ENCODE assay signal across 11 cellular contexts in genomic region chr2:212249451-212249850, GRCh38.
DNase-seq lines count a peak whose midpoint lies in the region; ATAC-seq and TF ChIP-seq lines count a peak whose summit lies in the region.
"Had no signal": no experiment of that assay in that cellular context is flagged by ENCODE, and none has a peak within 500 bp of the region (broad histone marks: within the 10 kb centered on the region; RNA-seq: fewer than 3 reads in every experiment).

No MANE protein-coding gene starts in this region.

- H3K27ac ChIP-seq in IMR-90 (ENCODE audit: insufficient read depth, low read length) (no peak overlapping the region), mammary epithelial cell (ENCODE audit: insufficient read depth, low read depth, low read length) (no peak overlapping the region), mesendoderm (ENCODE audit: low read depth, low read length) (no peak overlapping the region), lower lobe of right lung (no peak overlapping the region)

- TF ChIP-seq RAD21 in IMR-90 (IDR thresholded peaks at IDR 0.05; ENCODE audit: low read length): peak; percentile 66

- H4K8ac ChIP-seq in IMR-90 (ENCODE audit: low read depth in 2 of 2, low read length in 2 of 2): no peak overlapping the region
- no peak overlapping the region for H4K8ac ChIP-seq in mesendoderm (ENCODE audit: low read depth, low read length)

- H2AFZ ChIP-seq in IMR-90 (replicated peaks; ENCODE audit: low read length, poor library complexity) (no peak overlapping the region), mammary epithelial cell (ENCODE audit: low read depth, low read length) (no peak overlapping the region)

- intact Hi-C loops in IMR-90 (cut with micrococcal nuclease) (loop anchor here (1.0 to 5.0 kb wide), 3 partner anchors 242 to 504 kb away; no protein-coding TSS in a partner anchor), mammary epithelial cell (cut with micrococcal nuclease) (loop anchor here (1.0 to 5.0 kb wide), 4 partner anchors 101 to 505 kb away; no protein-coding TSS in a partner anchor), lower lobe of right lung (cut with DNase I) (no loop called here)

- H3K4me1 ChIP-seq in IMR-90 (ENCODE audit: control insufficient read depth, insufficient read depth, low read length) (no peaks in the 10 kb centered on the region), mammary epithelial cell (ENCODE audit: insufficient read depth, low read length) (no peaks in the 10 kb centered on the region), mesendoderm (ENCODE audit: control insufficient read depth, low read depth, low read length) (no peaks in the 10 kb centered on the region), lower lobe of right lung (no peaks in the 10 kb centered on the region)

- no peak overlapping the region for H4K5ac ChIP-seq in IMR-90 (ENCODE audit: low read depth, low read length)
- no peak overlapping the region for H4K5ac ChIP-seq in mesendoderm (ENCODE audit: low read length)

- TF ChIP-seq POLR2A in IMR-90 (IDR thresholded peaks at IDR 0.05; ENCODE audit: low read depth, low read length): no peak

- no peak overlapping the region for H2BK5ac ChIP-seq in IMR-90 (ENCODE audit: low read depth, low read length, poor library complexity, severe bottlenecking)
- no peak overlapping the region for H2BK5ac ChIP-seq in mesendoderm (ENCODE audit: low read length)

- CTCF ChIA-PET in IMR-90 (lab: Yijun Ruan, JAX): interaction anchor here (1.2 to 1.5 kb wide), 3 partner anchors 13 to 370 kb away, joined by 3 to 5 read pairs (median 4); no protein-coding TSS in a partner anchor
- CTCF ChIA-PET in mammary epithelial cell (lab: Charles Lee; ENCODE audit: low non-redundant PET): interaction anchor here (0.6 to 0.8 kb wide), 4 partner anchors 95 to 571 kb away, joined by 3 to 4 read pairs (median 4); no protein-coding TSS in a partner anchor

- no peaks in the 10 kb centered on the region for H4K20me1 ChIP-seq in IMR-90 (ENCODE audit: insufficient read depth, low read length)
- H4K20me1 ChIP-seq in mammary epithelial cell (ENCODE audit: insufficient read depth, low read length): no peaks in the 10 kb centered on the region

- no peaks in the 10 kb centered on the region for H3K79me2 ChIP-seq in mammary epithelial cell (ENCODE audit: insufficient read depth, low read length)
- no peaks in the 10 kb centered on the region for H3K79me2 ChIP-seq in mesendoderm (ENCODE audit: control insufficient read depth, insufficient read depth, low read length)

- DNase-seq in DMS53 (lab: John Stamatoyannopoulos, UW): peak; percentile 20
- peak; percentile 39 for DNase-seq in IMR-90
- DNase-seq in mammary epithelial cell: no peak
- DNase-seq in mesendoderm: peak; percentile 18
- DNase-seq in mucosa of gallbladder (ENCODE audit: low spot score): no peak
- no peak for DNase-seq in lower lobe of right lung
- DNase-seq in activated naive CD4-positive, alpha-beta T cell treated with anti-CD3 and anti-CD28 coated beads, Interleukin-2, amount 50 U/mL, for 16 hours: no peak
- DNase-seq: aorta, hypothalamus, Karpas-422 had no signal

- H3K23ac ChIP-seq in IMR-90 (ENCODE audit: low read depth, low read length) (no peak overlapping the region), mesendoderm (ENCODE audit: low read length) (no peak overlapping the region)

- no peak overlapping the region for H2BK20ac ChIP-seq in IMR-90 (ENCODE audit: low read depth, low read length)

- no CpG with 5 or more reads among the region's 2 CpGs for WGBS in IMR-90 (ENCODE audit: extremely low coverage in 2 of 2, insufficient read length in 1 of 2), 2 experiments
- 19% methylated on average over 2 of the region's 2 CpGs for WGBS in mammary epithelial cell (ENCODE audit: low coverage, missing lambda C conversion rate)
- no CpG with 5 or more reads among the region's 2 CpGs for WGBS in mesendoderm (ENCODE audit: extremely low coverage, insufficient coverage, low lambda C conversion rate)

- H3K4me3 ChIP-seq in IMR-90 (ENCODE audit: insufficient read depth, low read depth, low read length) (no peak overlapping the region), mammary epithelial cell (replicated peaks in 1 of 3; ENCODE audit: insufficient read depth in 1 of 3, low read depth in 2 of 3, low read length in 3 of 3) (no peak overlapping the region), mesendoderm (ENCODE audit: low read length) (no peak overlapping the region), lower lobe of right lung (no peak overlapping the region)

- POLR2A ChIA-PET in IMR-90 (lab: Charles Lee; ENCODE audit: unreplicated experiment): no interaction called here

- ATAC-seq in IMR-90 (ENCODE audit: low read depth) (no peak), lower lobe of right lung (no peak), HG02870 (IDR thresholded peaks at IDR 0.05; ENCODE audit: unreplicated experiment) (no peak)

- H3K9ac ChIP-seq in IMR-90 (ENCODE audit: low read depth, low read length) (no peak overlapping the region), mammary epithelial cell (ENCODE audit: insufficient read depth, low read length) (no peak overlapping the region), mesendoderm (ENCODE audit: low read length) (no peak overlapping the region)

- no TSS peak for BruUV-seq in IMR-90 (replicated peaks; lab: Mats Ljungman, UMichigan)
- BruUV-seq in mammary epithelial cell (replicated peaks; lab: Mats Ljungman, UMichigan): no TSS peak

- H2AK5ac ChIP-seq in IMR-90 (ENCODE audit: low read depth, low read length) (no peak overlapping the region), mesendoderm (ENCODE audit: low read length) (no peak overlapping the region)

- H4K91ac ChIP-seq in IMR-90 (ENCODE audit: insufficient read depth, low read depth, low read length): no peak overlapping the region

- H3K9me1 ChIP-seq in IMR-90 (ENCODE audit: insufficient read depth, low read length): no peaks in the 10 kb centered on the region

- H3K56ac ChIP-seq in IMR-90 (ENCODE audit: extremely low read depth, insufficient read depth, low read length): no peak overlapping the region
- H3K56ac ChIP-seq in mesendoderm (ENCODE audit: low read length): no peak overlapping the region

- H3K79me1 ChIP-seq in IMR-90 (ENCODE audit: low read depth in 1 of 2, low read length in 2 of 2) (no peaks in the 10 kb centered on the region), mesendoderm (ENCODE audit: low read length) (no peaks in the 10 kb centered on the region)

- no peak overlapping the region for H3K18ac ChIP-seq in IMR-90 (ENCODE audit: low read depth, low read length)
- no peak overlapping the region for H3K18ac ChIP-seq in mesendoderm (ENCODE audit: low read length)

- H3K4ac ChIP-seq in IMR-90 (ENCODE audit: low read depth, low read length) (no peak overlapping the region), mesendoderm (ENCODE audit: low read depth, low read length) (no peak overlapping the region)

- H3K4me2 ChIP-seq in IMR-90 (ENCODE audit: low read depth, low read length) (no peak overlapping the region), mammary epithelial cell (ENCODE audit: insufficient read depth, low read depth, low read length) (no peak overlapping the region), mesendoderm (ENCODE audit: low read length) (no peak overlapping the region)

- TF ChIP-seq CTCF in IMR-90 (conservative IDR thresholded peaks at IDR 0.05; ENCODE audit: low read depth, low read length): peak; percentile 60
- TF ChIP-seq CTCF in mammary epithelial cell (conservative IDR thresholded peaks at IDR 0.05 in 1 of 2, IDR thresholded peaks at IDR 0.05 in 1 of 2; ENCODE audit: extremely low read depth in 1 of 2, insufficient read depth in 1 of 2, low read depth in 1 of 2, low read length in 2 of 2): peak; percentile 14 to 54
- no peak for TF ChIP-seq CTCF in lower lobe of right lung (IDR thresholded peaks at IDR 0.05)

- dilution Hi-C loops in IMR-90 (cut with HindIII; ENCODE audit: low sequenced_read_pairs, unreplicated experiment) (no loop called here), mammary epithelial cell (cut with HindIII; ENCODE audit: low sequenced_read_pairs) (no loop called here)

- in situ Hi-C loops in IMR-90 (cut with MboI; ENCODE audit: low sequenced_read_pairs) (no loop called here), mammary epithelial cell (cut with MboI; ENCODE audit: low sequenced_read_pairs in 2 of 2) (no loop called here)

- no peaks in the 10 kb centered on the region for H3K9me3 ChIP-seq in IMR-90 (ENCODE audit: control insufficient read depth, insufficient read depth, low read length)
- H3K9me3 ChIP-seq in mammary epithelial cell (replicated peaks; ENCODE audit: insufficient read depth, low read length): no peaks in the 10 kb centered on the region
- H3K9me3 ChIP-seq in lower lobe of right lung: no peaks in the 10 kb centered on the region

- H3K14ac ChIP-seq in IMR-90 (replicated peaks; ENCODE audit: low read depth, low read length): no peak overlapping the region

- H2AK9ac ChIP-seq in IMR-90 (replicated peaks; ENCODE audit: low read depth, low read length, poor library complexity): no peak overlapping the region

- H2BK15ac ChIP-seq in IMR-90 (ENCODE audit: low read depth, low read length): no peak overlapping the region
- H2BK15ac ChIP-seq in mesendoderm (replicated peaks; ENCODE audit: low read depth): no peak overlapping the region

- H3K27me3 ChIP-seq in IMR-90 (ENCODE audit: control insufficient read depth, insufficient read depth, low read length) (no peaks in the 10 kb centered on the region), mammary epithelial cell (ENCODE audit: insufficient read depth, low read length) (no peaks in the 10 kb centered on the region), mesendoderm (ENCODE audit: insufficient read depth, low read length, poor library complexity) (no peaks in the 10 kb centered on the region), lower lobe of right lung (ENCODE audit: low read depth) (no peaks in the 10 kb centered on the region)

- H2BK120ac ChIP-seq in IMR-90 (ENCODE audit: low read depth, low read length): no peak overlapping the region
- H2BK120ac ChIP-seq in mesendoderm (ENCODE audit: low read depth, low read length): no peak overlapping the region

- no peaks in the 10 kb centered on the region for H3K36me3 ChIP-seq in IMR-90 (ENCODE audit: control insufficient read depth, insufficient read depth, low read length)
- H3K36me3 ChIP-seq in mammary epithelial cell (ENCODE audit: insufficient read depth, low read length): no peaks in the 10 kb centered on the region
- no peaks in the 10 kb centered on the region for H3K36me3 ChIP-seq in mesendoderm (ENCODE audit: control insufficient read depth, insufficient read depth, low read length)
- no peaks in the 10 kb centered on the region for H3K36me3 ChIP-seq in lower lobe of right lung

TF ChIP-seq in IMR-90, 13 proteins besides CTCF, POLR2A, EP300 and RAD21:
- TF ChIP-seq USF2 (IDR thresholded peaks at IDR 0.05; ENCODE audit: low read depth, low read length): no peak
- TF ChIP-seq SMC3 (IDR thresholded peaks at IDR 0.05; ENCODE audit: low read depth, low read length): peak; percentile 65

Comparison
In these comparisons a context has a peak if more than half of its experiments do, and no peak if none do; other contexts are left out.
1. DNase-seq: peak in DMS53 (single experiment), IMR-90 (single experiment) and mesendoderm (single experiment); none in mammary epithelial cell (single experiment), mucosa of gallbladder (single experiment), lower lobe of right lung (single experiment) and activated naive CD4-positive, alpha-beta T cell treated with anti-CD3 and anti-CD28 coated beads, Interleukin-2, amount 50 U/mL, for 16 hours (single experiment).